2 cellular contexts compared by ENCODE assay signal in genomic region chr3:123660276-123660675, GRCh38.
TF ChIP-seq lines count a peak whose summit lies in the region.

No MANE protein-coding gene starts in this region.

TF ChIP-seq in SK-N-SH, 30 proteins besides CTCF, POLR2A, EP300 and RAD21 (continued from another document):
- TF ChIP-seq REST (IDR thresholded peaks at IDR 0.05; ENCODE audit: low read depth, low read length) (no peak), PBX3 (IDR thresholded peaks at IDR 0.05) (no peak), ELF1 (IDR thresholded peaks at IDR 0.05) (no peak), NFIC (IDR thresholded peaks at IDR 0.05; ENCODE audit: borderline replicate concordance) (no peak), IRF3 (IDR thresholded peaks at IDR 0.05; ENCODE audit: low read depth, low read length) (no peak), FOXM1 (IDR thresholded peaks at IDR 0.05; ENCODE audit: low read depth) (no peak)

TF ChIP-seq in SK-N-SH treated with all-trans-retinoic acid at 6 μM for 48 hours, 23 proteins besides CTCF, POLR2A, EP300 and RAD21 (continued from another document):
- TF ChIP-seq POU6F1 (CRISPR knock-in tag; IDR thresholded peaks at IDR 0.05; ENCODE audit: borderline replicate concordance, low read depth), result no peak
- TF ChIP-seq ZFP30 (CRISPR knock-in tag; IDR thresholded peaks at IDR 0.05), result no peak
- no peak for TF ChIP-seq CSDC2 (CRISPR knock-in tag; IDR thresholded peaks at IDR 0.05)
